ENCODE assay signal across 7 cellular contexts in the genomic region with DNA sequence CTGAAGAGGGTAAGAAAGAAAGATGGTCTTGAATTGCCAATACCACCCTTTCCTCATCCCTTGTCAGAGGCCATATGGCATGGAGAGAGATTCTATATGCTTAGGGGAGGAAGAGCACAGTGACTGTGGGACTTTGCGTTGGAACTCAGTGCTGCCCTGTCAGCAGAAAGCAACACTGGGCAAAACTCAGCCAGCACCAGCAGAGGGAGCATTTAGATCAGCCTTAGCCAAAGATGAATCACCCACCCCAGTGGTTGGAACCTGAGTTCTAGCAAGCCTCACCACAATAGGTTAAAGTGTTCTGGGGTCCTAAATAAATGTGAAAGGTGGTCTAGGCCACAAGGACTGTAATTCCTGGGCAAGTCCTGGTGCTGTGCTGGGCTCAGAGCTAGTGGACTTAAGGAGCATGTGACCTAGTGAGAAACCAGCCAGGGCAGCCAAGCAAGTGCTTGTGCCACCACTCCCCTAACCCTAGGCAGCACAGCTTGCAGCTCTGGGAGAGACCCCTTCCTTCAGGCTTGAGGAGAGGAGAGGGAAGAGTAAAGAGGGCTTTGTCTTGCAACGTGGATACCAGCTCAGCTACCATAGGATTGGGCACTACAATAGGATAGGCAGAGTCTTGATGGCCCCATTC. TPM values are rescaled to one million over a fixed set of nuclear protein-coding genes. Genes with fewer than 3 reads are reported as not detected.
DNase-seq lines count a peak whose midpoint lies in the region; ATAC-seq and TF ChIP-seq lines count a peak whose summit lies in the region.

No MANE protein-coding gene starts in this region.

- no peak for TF ChIP-seq EP300 in Ishikawa (IDR thresholded peaks at IDR 0.05; ENCODE audit: borderline replicate concordance)

- TF ChIP-seq RAD21 in Ishikawa (IDR thresholded peaks at IDR 0.05; ENCODE audit: low read depth) = peak; percentile 71

- peak; percentile 69 for DNase-seq in fibroblast of the aortic adventitia (ENCODE audit: low read depth)
- peak; percentile 40 for DNase-seq in stimulated activated CD4-positive, alpha-beta T cell treated with anti-CD3 and anti-CD28 coated beads, Interleukin-12 subunit alpha, Interleukin-12 subunit beta, amount 100 ng/mL, for 4 hours
- DNase-seq in NCI-H146 (lab: John Stamatoyannopoulos, UW) = no peak

- peak; percentile 86 for TF ChIP-seq CTCF in GM12872 (IDR thresholded peaks at IDR 0.05; ENCODE audit: insufficient read depth, low read depth, low read length)
- peak; percentile 82 for TF ChIP-seq CTCF in WI38 (IDR thresholded peaks at IDR 0.05; ENCODE audit: low read depth, low read length)
- peak; percentile 84 for TF ChIP-seq CTCF in fibroblast of the aortic adventitia (IDR thresholded peaks at IDR 0.05; ENCODE audit: insufficient read depth, low read length)

- peak; percentile 66 for ATAC-seq in GM21528 (IDR thresholded peaks at IDR 0.05; ENCODE audit: low FRiP score, unreplicated experiment)

- H3K4me3 ChIP-seq in WI38 (ENCODE audit: low read depth, low read length) (no peak overlapping the region), fibroblast of the aortic adventitia (ENCODE audit: low read depth, low read length) (no peak overlapping the region)

TF ChIP-seq in Ishikawa, 13 proteins besides CTCF, POLR2A, EP300 and RAD21:
- TF ChIP-seq TCF12 (IDR thresholded peaks at IDR 0.05; ENCODE audit: low read depth) (no peak), EGR1 (IDR thresholded peaks at IDR 0.05) (no peak), YY1 (IDR thresholded peaks at IDR 0.05; ENCODE audit: low read depth) (no peak), ZBTB7A (IDR thresholded peaks at IDR 0.05; ENCODE audit: low read depth) (no peak), NFIC (IDR thresholded peaks at IDR 0.05) (no peak), FOXM1 (IDR thresholded peaks at IDR 0.05; ENCODE audit: borderline replicate concordance, low read depth) (no peak), CREB1 (IDR thresholded peaks at IDR 0.05; ENCODE audit: low read depth) (no peak), TEAD4 (IDR thresholded peaks at IDR 0.05) (no peak)
- TF ChIP-seq, protein P1, sequence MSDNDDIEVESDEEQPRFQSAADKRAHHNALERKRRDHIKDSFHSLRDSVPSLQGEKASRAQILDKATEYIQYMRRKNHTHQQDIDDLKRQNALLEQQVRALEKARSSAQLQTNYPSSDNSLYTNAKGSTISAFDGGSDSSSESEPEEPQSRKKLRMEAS (IDR thresholded peaks at IDR 0.05) = no peak
- TF ChIP-seq, protein P2, sequence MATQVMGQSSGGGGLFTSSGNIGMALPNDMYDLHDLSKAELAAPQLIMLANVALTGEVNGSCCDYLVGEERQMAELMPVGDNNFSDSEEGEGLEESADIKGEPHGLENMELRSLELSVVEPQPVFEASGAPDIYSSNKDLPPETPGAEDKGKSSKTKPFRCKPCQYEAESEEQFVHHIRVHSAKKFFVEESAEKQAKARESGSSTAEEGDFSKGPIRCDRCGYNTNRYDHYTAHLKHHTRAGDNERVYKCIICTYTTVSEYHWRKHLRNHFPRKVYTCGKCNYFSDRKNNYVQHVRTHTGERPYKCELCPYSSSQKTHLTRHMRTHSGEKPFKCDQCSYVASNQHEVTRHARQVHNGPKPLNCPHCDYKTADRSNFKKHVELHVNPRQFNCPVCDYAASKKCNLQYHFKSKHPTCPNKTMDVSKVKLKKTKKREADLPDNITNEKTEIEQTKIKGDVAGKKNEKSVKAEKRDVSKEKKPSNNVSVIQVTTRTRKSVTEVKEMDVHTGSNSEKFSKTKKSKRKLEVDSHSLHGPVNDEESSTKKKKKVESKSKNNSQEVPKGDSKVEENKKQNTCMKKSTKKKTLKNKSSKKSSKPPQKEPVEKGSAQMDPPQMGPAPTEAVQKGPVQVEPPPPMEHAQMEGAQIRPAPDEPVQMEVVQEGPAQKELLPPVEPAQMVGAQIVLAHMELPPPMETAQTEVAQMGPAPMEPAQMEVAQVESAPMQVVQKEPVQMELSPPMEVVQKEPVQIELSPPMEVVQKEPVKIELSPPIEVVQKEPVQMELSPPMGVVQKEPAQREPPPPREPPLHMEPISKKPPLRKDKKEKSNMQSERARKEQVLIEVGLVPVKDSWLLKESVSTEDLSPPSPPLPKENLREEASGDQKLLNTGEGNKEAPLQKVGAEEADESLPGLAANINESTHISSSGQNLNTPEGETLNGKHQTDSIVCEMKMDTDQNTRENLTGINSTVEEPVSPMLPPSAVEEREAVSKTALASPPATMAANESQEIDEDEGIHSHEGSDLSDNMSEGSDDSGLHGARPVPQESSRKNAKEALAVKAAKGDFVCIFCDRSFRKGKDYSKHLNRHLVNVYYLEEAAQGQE (IDR thresholded peaks at IDR 0.05; ENCODE audit: low read depth) = no peak
- TF ChIP-seq, protein P3, sequence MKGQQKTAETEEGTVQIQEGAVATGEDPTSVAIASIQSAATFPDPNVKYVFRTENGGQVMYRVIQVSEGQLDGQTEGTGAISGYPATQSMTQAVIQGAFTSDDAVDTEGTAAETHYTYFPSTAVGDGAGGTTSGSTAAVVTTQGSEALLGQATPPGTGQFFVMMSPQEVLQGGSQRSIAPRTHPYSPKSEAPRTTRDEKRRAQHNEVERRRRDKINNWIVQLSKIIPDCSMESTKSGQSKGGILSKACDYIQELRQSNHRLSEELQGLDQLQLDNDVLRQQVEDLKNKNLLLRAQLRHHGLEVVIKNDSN (IDR thresholded peaks at IDR 0.05) = no peak

RNA-seq across cellular contexts. Expression of a gene that starts 11.4 kb away (rescaled TPM):
- 186 and 453 TPM in 2 replicates for total RNA-seq in fibroblast of the aortic adventitia (ENCODE audit: low replicate concordance)
